9 cellular contexts compared by ENCODE assay signal in the genomic region with DNA sequence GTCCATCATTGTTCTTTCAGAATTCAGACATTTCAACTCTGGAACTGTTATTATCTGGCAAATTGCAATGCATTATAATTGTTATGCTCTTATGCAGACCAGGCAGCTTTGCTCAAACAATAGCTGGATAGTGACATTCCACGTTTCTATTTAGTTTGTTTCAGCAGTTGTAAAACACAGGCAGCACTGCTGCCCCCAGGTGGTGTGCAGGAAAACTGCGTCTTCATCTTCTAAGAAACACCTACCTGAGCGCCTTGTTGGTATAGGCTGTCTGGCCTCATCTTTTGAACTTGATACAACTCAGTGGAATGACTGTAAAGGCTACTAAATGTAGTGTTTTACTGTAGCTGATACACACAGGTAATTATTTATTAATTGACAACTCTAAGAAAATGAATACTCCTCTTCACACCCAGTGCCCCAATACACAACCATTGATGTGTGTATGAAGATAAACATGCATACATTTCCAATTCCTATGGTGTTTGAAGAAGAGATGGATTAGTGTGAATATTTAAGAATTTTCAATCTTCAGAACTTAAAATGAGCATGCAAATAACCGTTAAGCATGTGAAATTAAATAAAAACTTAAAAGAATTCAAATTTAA.
DNase-seq lines count a peak whose midpoint lies in the region; ATAC-seq, FAIRE-seq and TF ChIP-seq lines count a peak whose summit lies in the region.
"Had no signal": no experiment of that assay in that cellular context is flagged by ENCODE, and none has a peak within 500 bp of the region (broad histone marks: within the 10 kb centered on the region; RNA-seq: fewer than 3 reads in every experiment).

No MANE protein-coding gene starts in this region.

- H3K79me2 ChIP-seq in SK-N-SH (ENCODE audit: insufficient read depth), result no peaks in the 10 kb centered on the region

- TF ChIP-seq EP300 in SK-N-SH (IDR thresholded peaks at IDR 0.05; ENCODE audit: borderline replicate concordance in 1 of 2, low read depth in 1 of 2, low read length in 1 of 2), result no peak

- H3K27ac ChIP-seq in SK-N-SH (ENCODE audit: low read depth in 2 of 2, low read length in 1 of 2) (no peak overlapping the region), kidney (ENCODE audit: low read depth in 2 of 2, low read length in 2 of 2) (no peak overlapping the region)

- H3K4me2 ChIP-seq in SK-N-SH, result no peak overlapping the region

- H3K36me3 ChIP-seq in GM06990 (ENCODE audit: control insufficient read depth, insufficient read depth, low read length) (no peaks in the 10 kb centered on the region), SK-N-SH (replicated peaks in 1 of 2; ENCODE audit: control insufficient read depth in 1 of 2, insufficient read depth in 2 of 2, low read length in 1 of 2) (no peaks in the 10 kb centered on the region), kidney (ENCODE audit: control insufficient read depth in 1 of 2, insufficient read depth in 2 of 2, low read length in 2 of 2) (no peaks in the 10 kb centered on the region)

- peak; percentile 27 for TF ChIP-seq CTCF in AG09319 (IDR thresholded peaks at IDR 0.05; ENCODE audit: low read depth, low read length)
- peak; percentile 54 for TF ChIP-seq CTCF in GM06990 (IDR thresholded peaks at IDR 0.05; ENCODE audit: insufficient read depth, low read length, poor library complexity, severe bottlenecking)
- peak; percentile 57 for TF ChIP-seq CTCF in SK-N-SH (IDR thresholded peaks at IDR 0.05)
- TF ChIP-seq CTCF in kidney (IDR thresholded peaks at IDR 0.05; ENCODE audit: borderline replicate concordance, extremely low read depth, insufficient read depth), result peak; percentile 27

- FAIRE-seq in kidney (lab: Jason Lieb, UNC), result no peak
- FAIRE-seq: TTC549 had no signal

- H3K9ac ChIP-seq in SK-N-SH, result no peak overlapping the region
- H3K9ac ChIP-seq in kidney (ENCODE audit: low read length in 2 of 2), result no peak overlapping the region

- DNase-seq in AG09319 (ENCODE audit: extremely low read depth, low read depth) (no peak), GM06990 (ENCODE audit: extremely low read depth, insufficient read length) (no peak), SK-N-SH (no peak), kidney (no peak), retina (no peak), NOMO-1 treated with dmso at 0.1 percent for 144 hours (lab: John Stamatoyannopoulos, UW; ENCODE audit: unreplicated experiment) (no peak)

- POLR2A ChIA-PET in SK-N-SH (lab: Yijun Ruan, JAX), result no interaction called here

- H3K27me3 ChIP-seq in GM06990 (replicated peaks; ENCODE audit: control insufficient read depth, insufficient read depth, low read length) (no peaks in the 10 kb centered on the region; the same call in 1 of the 2 replicates), SK-N-SH (ENCODE audit: insufficient read depth) (no peaks in the 10 kb centered on the region)

- no peaks in the 10 kb centered on the region for H4K20me1 ChIP-seq in SK-N-SH (ENCODE audit: insufficient read depth)

- no peaks in the 10 kb centered on the region for H3F3A ChIP-seq in SK-N-SH (replicated peaks; ENCODE audit: insufficient read depth)

- no peak for ATAC-seq in GM19328 (IDR thresholded peaks at IDR 0.05; ENCODE audit: unreplicated experiment)
- no peak for ATAC-seq in GM18511 (IDR thresholded peaks at IDR 0.05; ENCODE audit: unreplicated experiment)

- peak; percentile 45; the same call in 1 of the 2 replicates for TF ChIP-seq RAD21 in SK-N-SH (IDR thresholded peaks at IDR 0.05; ENCODE audit: low read length)

- H3K4me3 ChIP-seq in GM06990 (replicated peaks; ENCODE audit: low read depth, low read length) (no peak overlapping the region), SK-N-SH (ENCODE audit: low read depth in 2 of 2, low read length in 1 of 2) (peak overlapping the region in 1 of 2 experiments; percentile 52; a peak in 1 of 4 replicates), kidney (ENCODE audit: low read length in 2 of 2) (no peak overlapping the region)

- CTCF ChIA-PET in SK-N-SH (lab: Yijun Ruan, JAX), result interaction anchor here (0.8 to 4.7 kb wide), 12 partner anchors 8 to 468 kb away, joined by 3 to 51 read pairs (median 5); no protein-coding TSS in a partner anchor

- H3K9me3 ChIP-seq in SK-N-SH (no peaks in the 10 kb centered on the region), kidney (ENCODE audit: control insufficient read depth in 1 of 2, low read length in 2 of 2) (no peaks in the 10 kb centered on the region)

- intact Hi-C loops in kidney (cut with DNase I), result no loop called here

- H3K9me2 ChIP-seq in SK-N-SH, result no peaks in the 10 kb centered on the region

- H2AFZ ChIP-seq in SK-N-SH (ENCODE audit: low read depth), result no peak overlapping the region

- H3K4me1 ChIP-seq in SK-N-SH (ENCODE audit: control insufficient read depth in 1 of 2, insufficient read depth in 2 of 2, low read depth in 1 of 2, low read length in 1 of 2) (peaks cover 0 to 12% of the 10 kb centered on the region in 2 experiments; a peak in 2 of 4 replicates), kidney (ENCODE audit: control insufficient read depth in 1 of 2, insufficient read depth in 1 of 2, low read depth in 1 of 2, low read length in 2 of 2) (peaks cover 0 to 3% of the 10 kb centered on the region in 2 donors)

- WGBS in SK-N-SH (ENCODE audit: low lambda C conversion rate), result 30% methylated on average over 3 of the region's 4 CpGs

TF ChIP-seq in SK-N-SH, 30 proteins besides CTCF, POLR2A, EP300 and RAD21:
- TF ChIP-seq CHD2 (IDR thresholded peaks at IDR 0.05; ENCODE audit: low read length, partially characterized antibody) (no peak), FOSL2 (IDR thresholded peaks at IDR 0.05; ENCODE audit: borderline replicate concordance, low read depth) (no peak), GATA2 (CRISPR knock-in tag; IDR thresholded peaks at IDR 0.05) (no peak), SMC3 (IDR thresholded peaks at IDR 0.05; ENCODE audit: low read depth, low read length) (peak; percentile 17; the same call in 1 of the 2 replicates)
- TF ChIP-seq, protein P1, sequence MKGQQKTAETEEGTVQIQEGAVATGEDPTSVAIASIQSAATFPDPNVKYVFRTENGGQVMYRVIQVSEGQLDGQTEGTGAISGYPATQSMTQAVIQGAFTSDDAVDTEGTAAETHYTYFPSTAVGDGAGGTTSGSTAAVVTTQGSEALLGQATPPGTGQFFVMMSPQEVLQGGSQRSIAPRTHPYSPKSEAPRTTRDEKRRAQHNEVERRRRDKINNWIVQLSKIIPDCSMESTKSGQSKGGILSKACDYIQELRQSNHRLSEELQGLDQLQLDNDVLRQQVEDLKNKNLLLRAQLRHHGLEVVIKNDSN (IDR thresholded peaks at IDR 0.05; ENCODE audit: borderline replicate concordance, low read depth), result no peak
